ENCODE assay signal across 8 cellular contexts in the genomic region with DNA sequence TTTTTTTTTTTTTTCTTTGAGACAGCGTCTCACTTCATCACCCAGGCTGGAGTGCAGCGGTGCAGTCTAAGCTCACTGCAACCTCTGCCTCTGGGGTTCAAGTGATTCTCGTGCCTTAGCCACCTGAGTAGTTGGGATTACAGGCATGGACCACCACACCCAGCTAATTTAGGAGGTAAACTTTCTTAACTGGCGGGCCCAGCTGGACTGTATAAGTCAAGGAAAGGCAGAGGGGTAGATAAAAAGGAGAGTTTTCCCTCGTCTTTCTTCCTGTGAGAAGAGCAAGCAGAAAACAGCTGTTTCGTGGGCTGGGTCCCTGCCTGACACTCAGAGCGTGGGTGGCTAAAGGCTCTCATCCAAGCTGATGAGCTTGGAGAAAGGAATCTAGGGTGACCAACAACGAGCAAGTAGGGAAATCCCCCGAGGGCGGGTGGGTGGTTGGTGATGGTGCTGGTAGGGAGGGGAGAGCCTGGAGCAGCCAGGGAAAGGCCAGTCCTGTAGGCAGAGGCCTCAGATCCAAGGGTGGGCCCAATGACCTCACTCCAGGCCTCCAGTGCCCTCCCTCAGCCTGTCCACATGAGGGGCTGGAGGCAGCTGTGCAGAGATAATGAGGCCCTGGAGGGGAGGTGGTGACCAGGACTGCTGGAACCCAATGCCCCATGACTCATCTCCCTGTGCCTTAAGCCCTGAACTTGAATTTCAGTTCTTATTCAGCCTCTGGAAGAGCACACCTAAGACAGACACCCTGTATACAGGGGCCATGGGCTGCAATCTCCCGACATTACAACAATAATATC. TPM values are rescaled to one million over a fixed set of nuclear protein-coding genes. Genes with fewer than 3 reads are reported as not detected.
A peak's percentile ranks its signal among the peaks of the same experiment; 100 is the strongest.
DNase-seq lines count a peak whose midpoint lies in the region; TF ChIP-seq lines count a peak whose summit lies in the region.

No MANE protein-coding gene starts in this region.

- H3K4me1 Mint-ChIP-seq in glutamatergic neuron (ENCODE audit: low read depth, unreplicated experiment), result peaks cover 43% of the 10 kb centered on the region

- TF ChIP-seq EP300 in sigmoid colon (IDR thresholded peaks at IDR 0.05), result no peak

- no peaks in the 10 kb centered on the region for H3K36me3 ChIP-seq in sigmoid colon

- H3K27me3 Mint-ChIP-seq in glutamatergic neuron (ENCODE audit: unreplicated experiment), result peaks cover 11% of the 10 kb centered on the region

- 63 to 77% methylated on average over 11 of the region's 11 CpGs for WGBS in sigmoid colon, 2 donors

- peak; percentile 79 for DNase-seq in ELF-1 (ENCODE audit: low read depth, low spot score)
- peak; percentile 53 for DNase-seq in SK-MEL-5 (ENCODE audit: low read depth, low spot score)
- DNase-seq in glutamatergic neuron, result peak; percentile 21
- DNase-seq in sigmoid colon, result peak; percentile 85
- DNase-seq in NK-92 treated with Interleukin-12 subunit alpha and Interleukin-12 subunit beta, amount 100 ng/mL, for 24 hours (lab: John Stamatoyannopoulos, UW), result no peak
- DNase-seq in SKM-1 treated with dmso at 0.1 percent for 144 hours (lab: John Stamatoyannopoulos, UW; ENCODE audit: unreplicated experiment), result no peak
- no peak for DNase-seq in RPMI8226
- DNase-seq in DMS79 (lab: John Stamatoyannopoulos, UW), result no peak

- H3K4me3 ChIP-seq in sigmoid colon, result no peak overlapping the region

- TF ChIP-seq CTCF in glutamatergic neuron (IDR thresholded peaks at IDR 0.05; ENCODE audit: partially characterized antibody, unreplicated experiment) (no peak), sigmoid colon (IDR thresholded peaks at IDR 0.05) (no peak)

- intact Hi-C loops in sigmoid colon (cut with DNase I), result no loop called here

- H3K27me3 ChIP-seq in sigmoid colon, result no peaks in the 10 kb centered on the region

- H3K27ac ChIP-seq in sigmoid colon, result peak overlapping the region; percentile 24 to 60 (median 36)

- TF ChIP-seq POLR2A in sigmoid colon (IDR thresholded peaks at IDR 0.05), result no peak

- H3K36me3 Mint-ChIP-seq in glutamatergic neuron (ENCODE audit: unreplicated experiment), result no peaks in the 10 kb centered on the region

- H3K4me1 ChIP-seq in sigmoid colon, result peaks cover 0 to 63% (median 47%) of the 10 kb centered on the region in 4 donors

- peaks cover 4% of the 10 kb centered on the region for H3K9me3 Mint-ChIP-seq in glutamatergic neuron (ENCODE audit: unreplicated experiment)

- H3K4me3 Mint-ChIP-seq in glutamatergic neuron (ENCODE audit: unreplicated experiment), result no peak overlapping the region

- H3K27ac Mint-ChIP-seq in glutamatergic neuron (ENCODE audit: unreplicated experiment), result no peak overlapping the region

- in situ Hi-C loops in SK-MEL-5 (cut with HindIII; ENCODE audit: low pct_unique_long_range_greater_than_20kb, low sequenced_read_pairs), result no loop called here

- H3K9me3 ChIP-seq in sigmoid colon, result no peaks in the 10 kb centered on the region

RNA-seq across cellular contexts. Expression of a gene that starts 43.1 kb away (rescaled TPM):
- 20.0 and 20.7 TPM in 2 replicates for total RNA-seq in SK-MEL-5 (2014; rRNA removed; shearing (Covaris generic))
- polyA plus RNA-seq in SK-MEL-5 (2015; cell fraction: cytosol; rRNA removed), result 27.5 and 34.8 TPM in 2 replicates
- polyA plus RNA-seq in SK-MEL-5 (2015; cell fraction: nucleus; rRNA removed), result 39.9 and 53.9 TPM in 2 replicates
- total RNA-seq in glutamatergic neuron (ENCODE audit: unreplicated experiment), result 5.2 TPM
- total RNA-seq in sigmoid colon, result 10 to 100 TPM; 12.2 to 19.9 (median 13.2) TPM
- polyA plus RNA-seq in sigmoid colon, result 10 to 100 TPM in 1 of 3 donors, 1 to 10 TPM in 2; 3.0 to 13.2 (median 3.2) TPM

Comparison
In these comparisons a context has a peak if more than half of its experiments do, and no peak if none do; other contexts are left out.
1. DNase-seq: peak in ELF-1 (single experiment), SK-MEL-5 (single experiment), glutamatergic neuron (single experiment) and sigmoid colon (single experiment); none in NK-92 treated with Interleukin-12 subunit alpha and Interleukin-12 subunit beta, amount 100 ng/mL, for 24 hours (single experiment), SKM-1 treated with dmso at 0.1 percent for 144 hours (single experiment), RPMI8226 (single experiment) and DMS79 (single experiment).